8 cellular contexts compared by ENCODE assay signal in the genomic region with DNA sequence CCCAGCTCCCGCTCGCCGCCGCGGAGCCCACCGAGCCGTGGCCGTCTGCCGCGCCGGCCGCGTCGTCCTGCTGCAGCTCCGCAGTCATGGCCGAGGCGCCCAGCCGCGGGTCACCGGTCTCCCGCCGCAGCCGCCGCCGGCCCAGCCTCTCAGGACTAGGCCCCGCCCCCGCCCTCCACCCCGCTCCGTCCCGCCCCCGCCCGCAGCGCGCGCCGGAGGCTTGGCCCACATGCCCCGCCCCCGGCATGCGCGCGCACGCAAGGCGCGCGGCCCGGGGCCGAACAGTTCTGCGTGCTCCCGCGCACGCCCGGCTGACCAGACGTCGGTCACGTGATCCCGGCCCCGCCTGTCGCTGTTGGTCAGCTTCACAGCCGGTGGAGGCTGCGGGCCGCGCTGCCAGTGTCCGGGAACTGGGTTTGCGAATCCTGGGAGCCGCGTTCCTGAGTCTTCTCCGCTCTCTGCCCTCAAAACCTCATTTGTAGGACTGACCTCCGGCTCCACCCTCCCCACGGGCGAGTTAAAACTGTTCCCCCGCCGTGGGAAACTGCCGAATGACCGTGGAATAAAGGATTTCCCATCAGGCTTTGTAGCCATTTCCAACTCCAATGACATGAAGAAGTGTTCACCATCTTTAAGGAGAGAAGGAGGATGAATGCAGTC. TPM values are rescaled to one million over a fixed set of nuclear protein-coding genes. Genes with fewer than 3 reads are reported as not detected.
DNase-seq lines count a peak whose midpoint lies in the region; ATAC-seq, FAIRE-seq and TF ChIP-seq lines count a peak whose summit lies in the region.

A gene with protein sequence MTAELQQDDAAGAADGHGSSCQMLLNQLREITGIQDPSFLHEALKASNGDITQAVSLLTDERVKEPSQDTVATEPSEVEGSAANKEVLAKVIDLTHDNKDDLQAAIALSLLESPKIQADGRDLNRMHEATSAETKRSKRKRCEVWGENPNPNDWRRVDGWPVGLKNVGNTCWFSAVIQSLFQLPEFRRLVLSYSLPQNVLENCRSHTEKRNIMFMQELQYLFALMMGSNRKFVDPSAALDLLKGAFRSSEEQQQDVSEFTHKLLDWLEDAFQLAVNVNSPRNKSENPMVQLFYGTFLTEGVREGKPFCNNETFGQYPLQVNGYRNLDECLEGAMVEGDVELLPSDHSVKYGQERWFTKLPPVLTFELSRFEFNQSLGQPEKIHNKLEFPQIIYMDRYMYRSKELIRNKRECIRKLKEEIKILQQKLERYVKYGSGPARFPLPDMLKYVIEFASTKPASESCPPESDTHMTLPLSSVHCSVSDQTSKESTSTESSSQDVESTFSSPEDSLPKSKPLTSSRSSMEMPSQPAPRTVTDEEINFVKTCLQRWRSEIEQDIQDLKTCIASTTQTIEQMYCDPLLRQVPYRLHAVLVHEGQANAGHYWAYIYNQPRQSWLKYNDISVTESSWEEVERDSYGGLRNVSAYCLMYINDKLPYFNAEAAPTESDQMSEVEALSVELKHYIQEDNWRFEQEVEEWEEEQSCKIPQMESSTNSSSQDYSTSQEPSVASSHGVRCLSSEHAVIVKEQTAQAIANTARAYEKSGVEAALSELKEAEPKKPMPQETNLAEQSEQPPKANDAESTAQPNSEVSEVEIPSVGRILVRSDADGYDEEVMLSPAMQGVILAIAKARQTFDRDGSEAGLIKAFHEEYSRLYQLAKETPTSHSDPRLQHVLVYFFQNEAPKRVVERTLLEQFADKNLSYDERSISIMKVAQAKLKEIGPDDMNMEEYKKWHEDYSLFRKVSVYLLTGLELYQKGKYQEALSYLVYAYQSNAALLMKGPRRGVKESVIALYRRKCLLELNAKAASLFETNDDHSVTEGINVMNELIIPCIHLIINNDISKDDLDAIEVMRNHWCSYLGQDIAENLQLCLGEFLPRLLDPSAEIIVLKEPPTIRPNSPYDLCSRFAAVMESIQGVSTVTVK (minus strand): TSS at position 159 of the 660 bp plus-strand sequence. CDS start 71 bp downstream, at position 88.

- H3K4me1 Mint-ChIP-seq in activated CD4-positive, alpha-beta T cell treated with anti-CD3 and anti-CD28 coated beads, Interleukin-2, amount 10 ng/mL, durations not matched to agents 24 days and 14 days, result peaks cover 47% of the 10 kb centered on the region

- CTCF ChIA-PET in BJ (lab: Yijun Ruan, JAX), result no interaction called here

- H3K4me1 ChIP-seq in colonic mucosa, result peaks cover 7% of the 10 kb centered on the region

- H3K9ac ChIP-seq in colonic mucosa (ENCODE audit: low read depth in 2 of 2, low read length in 2 of 2), result peak within 1 kb of the TSS; percentile 71 to 93

- peak within 1 kb of the TSS; percentile 89 for H3K27ac ChIP-seq in colonic mucosa

- no peaks in the 10 kb centered on the region for H3K27me3 Mint-ChIP-seq in activated CD4-positive, alpha-beta T cell treated with anti-CD3 and anti-CD28 coated beads, Interleukin-2, amount 10 ng/mL, durations not matched to agents 24 days and 14 days

- H3K27ac Mint-ChIP-seq in activated CD4-positive, alpha-beta T cell treated with anti-CD3 and anti-CD28 coated beads, Interleukin-2, amount 10 ng/mL, durations not matched to agents 24 days and 14 days, result peak within 1 kb of the TSS; percentile 96

- intact Hi-C loops in activated CD4-positive, alpha-beta T cell treated with anti-CD3 and anti-CD28 coated beads, Interleukin-2, amount 10 ng/mL, durations not matched to agents 24 days and 14 days (cut with micrococcal nuclease), result loop anchor here (1.0 to 10.0 kb wide), 4 partner anchors 103 to 561 kb away; a partner anchor contains a TSS
- intact Hi-C loops in colonic mucosa (cut with DNase I), result no loop called here
- intact Hi-C loops in left colon (cut with DNase I, micrococcal nuclease), result no loop called here

- peak within 1 kb of the TSS; percentile 91 for H3K4me3 Mint-ChIP-seq in activated CD4-positive, alpha-beta T cell treated with anti-CD3 and anti-CD28 coated beads, Interleukin-2, amount 10 ng/mL, durations not matched to agents 24 days and 14 days

- no peaks in the 10 kb centered on the region for H3K9me3 ChIP-seq in colonic mucosa

- H3K36me3 ChIP-seq in BJ (ENCODE audit: control insufficient read depth, insufficient read depth, low read length) (no peaks in the 10 kb centered on the region; the same call in 1 of the 2 replicates), colonic mucosa (no peaks in the 10 kb centered on the region)

- H3K4me3 ChIP-seq in BJ (ENCODE audit: low read depth, low read length) (peak within 1 kb of the TSS; percentile 53), colonic mucosa (peak within 1 kb of the TSS; percentile 61)

- ATAC-seq in HG03442 (IDR thresholded peaks at IDR 0.05; ENCODE audit: unreplicated experiment) (peak; percentile 85), left colon (peak; percentile 90)

- TF ChIP-seq CTCF in BJ (IDR thresholded peaks at IDR 0.05; ENCODE audit: insufficient read depth, low read depth, low read length) (no peak), colonic mucosa (IDR thresholded peaks at IDR 0.05) (no peak)

- FAIRE-seq in GM19239 (lab: Jason Lieb, UNC), result peak; percentile 84

- no peaks in the 10 kb centered on the region for H3K9me3 Mint-ChIP-seq in activated CD4-positive, alpha-beta T cell treated with anti-CD3 and anti-CD28 coated beads, Interleukin-2, amount 10 ng/mL, durations not matched to agents 24 days and 14 days

- H3K36me3 Mint-ChIP-seq in activated CD4-positive, alpha-beta T cell treated with anti-CD3 and anti-CD28 coated beads, Interleukin-2, amount 10 ng/mL, durations not matched to agents 24 days and 14 days (ENCODE audit: low read depth), result peaks cover 18% of the 10 kb centered on the region

- POLR2A ChIA-PET in BJ (lab: Charles Lee), result no interaction called here

- DNase-seq in BJ (ENCODE audit: low read depth) (peak; percentile 57), GM19239 (ENCODE audit: insufficient read length, low spot score) (peak; percentile 88), NCI-H510A treated with DMSO at 0.1 percent for 48 hours (lab: John Stamatoyannopoulos, UW) (peak; percentile 95), colonic mucosa (peak; percentile 97), left colon (peak; percentile 97 to 98)
- DNase-seq in activated CD4-positive, alpha-beta T cell treated with anti-CD3 and anti-CD28 coated beads, Interleukin-2, amount 10 ng/mL, durations not matched to agents 24 days and 14 days, result peak; percentile 95
- DNase-seq in stimulated activated CD4-positive, alpha-beta T cell treated with anti-CD3 and anti-CD28 coated beads, Interleukin-1b, Interleukin-23, amount 100 ng/mL, for 4 hours (ENCODE audit: low read depth in 2 of 2), result peak; percentile 56 to 77

- H3K27me3 ChIP-seq in BJ (ENCODE audit: control insufficient read depth, insufficient read depth, low read length) (no peaks in the 10 kb centered on the region), colonic mucosa (no peaks in the 10 kb centered on the region)

RNA-seq across cellular contexts. Expression of the gene that starts here (rescaled TPM):
- polyA plus RNA-seq in BJ (2011; rRNA removed), result 22.6 and 31.0 TPM in 2 replicates
- 13.9 and 14.0 TPM in 2 replicates for polyA minus RNA-seq in BJ (2011; rRNA and poly(A)+ RNA removed)
- 34.8 and 36.2 TPM in 2 replicates for total RNA-seq in activated CD4-positive, alpha-beta T cell treated with anti-CD3 and anti-CD28 coated beads, Interleukin-2, amount 10 ng/mL, durations not matched to agents 24 days and 14 days
- total RNA-seq in colonic mucosa (10 to 100 TPM; 25.7 to 35.3 TPM), left colon (10 to 100 TPM; 20.0 to 21.8 TPM)

Comparison
In these comparisons a context has a peak if more than half of its experiments do, and no peak if none do; other contexts are left out.
1. Peak in every context shown above with its lines: DNase-seq, ATAC-seq, H3K4me3 ChIP-seq and H3K27ac ChIP-seq.